Comparison of ENCODE assay signal across 16 cellular contexts in genomic region chr6:139644821-139645220, GRCh38.
DNase-seq lines count a peak whose midpoint lies in the region; ATAC-seq and TF ChIP-seq lines count a peak whose summit lies in the region.
"Had no signal": no experiment of that assay in that cellular context is flagged by ENCODE, and none has a peak within 500 bp of the region (broad histone marks: within the 10 kb centered on the region; RNA-seq: fewer than 3 reads in every experiment).

No MANE protein-coding gene starts in this region.

- TF ChIP-seq CTCF in HFF-Myc (IDR thresholded peaks at IDR 0.05; ENCODE audit: low read depth, low read length, missing control alignments) (no peak), esophagus muscularis mucosa (IDR thresholded peaks at IDR 0.05) (no peak), suprapubic skin (IDR thresholded peaks at IDR 0.05) (no peak)

- peak; percentile 71 for TF ChIP-seq EP300 in esophagus muscularis mucosa (IDR thresholded peaks at IDR 0.05)
- TF ChIP-seq EP300 in suprapubic skin (IDR thresholded peaks at IDR 0.05) = peak; percentile 55

- intact Hi-C loops in esophagus muscularis mucosa (cut with DNase I) = loop anchor here (5.0 kb wide), 2 partner anchors 48 to 268 kb away; no protein-coding TSS in a partner anchor
- intact Hi-C loops in right cardiac atrium (cut with DNase I) = no loop called here

- H3K27ac ChIP-seq in esophagus muscularis mucosa (replicated peaks in 1 of 4) (peak overlapping the region; percentile 57 to 70 (median 64)), right cardiac atrium (ENCODE audit: low read length) (no peak overlapping the region), suprapubic skin (no peak overlapping the region)
- H3K27ac ChIP-seq: prostate gland had no signal

- peak; percentile 32 for DNase-seq in HFF-Myc (ENCODE audit: extremely low read depth, low read depth)
- no peak for DNase-seq in esophagus muscularis mucosa (ENCODE audit: extremely low spot score)
- peak in 1 of 3 donors; percentile 65 for DNase-seq in right cardiac atrium
- no peak for DNase-seq in suprapubic skin (ENCODE audit: low spot score in 2 of 2)
- DNase-seq in globus pallidus (ENCODE audit: low spot score) = no peak
- no peak for DNase-seq in activated CD4-positive, alpha-beta T cell treated with anti-CD3 and anti-CD28 coated beads for 48 hours
- DNase-seq in AG08396 (ENCODE audit: low spot score) = no peak
- DNase-seq: activated CD4-positive, alpha-beta T cell treated with anti-CD3 and anti-CD28 coated beads, Interleukin-2, amount 50 U/mL, for 1 hour; activated naive CD4-positive, alpha-beta T cell treated with anti-CD3 and anti-CD28 coated beads, Interleukin-2, amount 50 U/mL, for 16 hours; central memory CD4-positive, alpha-beta T cell; DMS 273 treated with DMSO at 0.1 percent for 48 hours; NCI-H446; SIG-M5; T-helper 9 cell had no signal

- H3K4me1 ChIP-seq in esophagus muscularis mucosa = peaks cover 17 to 40% (median 26%) of the 10 kb centered on the region in 4 donors
- H3K4me1 ChIP-seq in right cardiac atrium (ENCODE audit: control insufficient read depth, insufficient read depth, low read length) = peaks cover 5% of the 10 kb centered on the region
- H3K4me1 ChIP-seq in suprapubic skin = no peaks in the 10 kb centered on the region
- H3K4me1 ChIP-seq: prostate gland had no signal

- 29% methylated on average over 6 of the region's 6 CpGs for WGBS in esophagus muscularis mucosa
- WGBS in right cardiac atrium = 24% methylated on average over 6 of the region's 6 CpGs
- 65% methylated on average over 6 of the region's 6 CpGs for WGBS in suprapubic skin

- H3K36me3 ChIP-seq in esophagus muscularis mucosa (no peaks in the 10 kb centered on the region), suprapubic skin (no peaks in the 10 kb centered on the region)
- H3K36me3 ChIP-seq: prostate gland had no signal

- H3K27me3 ChIP-seq in esophagus muscularis mucosa = no peaks in the 10 kb centered on the region
- no peaks in the 10 kb centered on the region for H3K27me3 ChIP-seq in right cardiac atrium (ENCODE audit: control insufficient read depth, insufficient read depth)
- no peaks in the 10 kb centered on the region for H3K27me3 ChIP-seq in suprapubic skin

- no peak for TF ChIP-seq POLR2A in esophagus muscularis mucosa (IDR thresholded peaks at IDR 0.05; ENCODE audit: low read depth)
- no peak for TF ChIP-seq POLR2A in suprapubic skin (IDR thresholded peaks at IDR 0.05)

- ATAC-seq in right cardiac atrium (peak; percentile 70 to 94), GM19463 (IDR thresholded peaks at IDR 0.05; ENCODE audit: unreplicated experiment) (no peak)

- H3K9me3 ChIP-seq in esophagus muscularis mucosa = no peaks in the 10 kb centered on the region
- H3K9me3 ChIP-seq in right cardiac atrium (ENCODE audit: control insufficient read depth, low read length) = no peaks in the 10 kb centered on the region
- H3K9me3 ChIP-seq in suprapubic skin = no peaks in the 10 kb centered on the region
- H3K9me3 ChIP-seq: prostate gland had no signal

- no peak overlapping the region for H3K4me3 ChIP-seq in HFF-Myc (replicated peaks; ENCODE audit: low read depth, low read length)
- H3K4me3 ChIP-seq in esophagus muscularis mucosa = no peak overlapping the region
- no peak overlapping the region for H3K4me3 ChIP-seq in right cardiac atrium (ENCODE audit: low read length)
- H3K4me3 ChIP-seq in suprapubic skin = no peak overlapping the region
- H3K4me3 ChIP-seq: prostate gland had no signal

Comparison
In these comparisons a context has a peak if more than half of its experiments do, and no peak if none do; other contexts are left out.
1. H3K27ac ChIP-seq: peak in esophagus muscularis mucosa (4 of 4); none in right cardiac atrium (single experiment) and suprapubic skin (single experiment).